In genomic region chr17:45402916-45403315, GRCh38 we compare ENCODE assay signal across 25 cellular contexts.
"Had no signal": no experiment of that assay in that cellular context is flagged by ENCODE, and none has a peak within 500 bp of the region (broad histone marks: within the 10 kb centered on the region; RNA-seq: fewer than 3 reads in every experiment).

No MANE protein-coding gene starts in this region.

- H3K4me3 Mint-ChIP-seq: activated CD4-positive, alpha-beta T cell treated with anti-CD3 and anti-CD28 coated beads for 36 hours; activated CD8-positive, alpha-beta T cell treated with anti-CD3 and anti-CD28 coated beads for 36 hours; activated T-helper 1 cell treated with anti-CD3 and anti-CD28 coated beads, Interleukin-12 subunit alpha, Interleukin-12 subunit beta, Interleukin-2, Interleukin-4 antibody, amounts not matched to agents 30 ng/mL and 10 ng/mL and 1 ng/mL, durations not matched to agents 14 hours and 24 hours and 36 hours had no signal

- H3K9me3 Mint-ChIP-seq: activated CD8-positive, alpha-beta T cell treated with anti-CD3 and anti-CD28 coated beads for 36 hours; activated T-helper 1 cell treated with anti-CD3 and anti-CD28 coated beads, Interleukin-12 subunit alpha, Interleukin-12 subunit beta, Interleukin-2, Interleukin-4 antibody, amounts not matched to agents 30 ng/mL and 10 ng/mL and 1 ng/mL, durations not matched to agents 14 hours and 24 hours and 36 hours had no signal

- H3K27ac Mint-ChIP-seq: activated CD4-positive, alpha-beta T cell treated with anti-CD3 and anti-CD28 coated beads for 36 hours; activated CD8-positive, alpha-beta T cell treated with anti-CD3 and anti-CD28 coated beads for 36 hours had no signal

- ATAC-seq: activated CD4-positive, alpha-beta T cell treated with anti-CD3 and anti-CD28 coated beads for 36 hours; activated CD8-positive, alpha-beta T cell treated with anti-CD3 and anti-CD28 coated beads for 36 hours had no signal

- H3K36me3 ChIP-seq: breast epithelium, SJCRH30 had no signal

- H3K27ac ChIP-seq: breast epithelium, SJCRH30, WERI-Rb-1 had no signal

- H3K27me3 ChIP-seq: breast epithelium, SJCRH30 had no signal

- H3K4me2 ChIP-seq: SK-N-SH had no signal

- H3K4me1 ChIP-seq: breast epithelium, SJCRH30 had no signal

- H3K27me3 Mint-ChIP-seq: activated CD4-positive, alpha-beta T cell treated with anti-CD3 and anti-CD28 coated beads for 36 hours; activated CD8-positive, alpha-beta T cell treated with anti-CD3 and anti-CD28 coated beads for 36 hours had no signal

- DNase-seq: activated CD4-positive, alpha-beta T cell treated with anti-CD3 and anti-CD28 coated beads for 36 hours; activated CD4-positive, alpha-beta T cell treated with anti-CD3 and anti-CD28 coated beads, Interleukin-2, amount 50 U/mL, for 1 hour; activated CD8-positive, alpha-beta memory T cell treated with anti-CD3 and anti-CD28 coated beads, Interleukin-2, amount 50 U/mL, for 4 hours; activated CD8-positive, alpha-beta T cell treated with anti-CD3 and anti-CD28 coated beads for 36 hours; activated effector memory CD4-positive, alpha-beta T cell treated with Interleukin-2 at 50 U/mL for 16 hours; activated naive CD4-positive, alpha-beta T cell treated with Interleukin-2 at 50 U/mL for 16 hours; caudate nucleus; KG1; NCI-H1048; NCI-H1417 treated with DMSO at 0.1 percent for 48 hours; NCI-H1694; NCI-H2029; NCI-H2107; NCI-H2171 treated with DMSO at 0.1 percent for 48 hours; NCI-H226; NCI-H510A; NCI-H526 treated with DMSO at 0.1 percent for 48 hours; NCI-H82; Right ventricle myocardium superior; SJCRH30; SK-N-SH; T-helper 1 cell; WERI-Rb-1 had no signal

- H3K4me3 ChIP-seq: breast epithelium, SJCRH30 had no signal

- H3K9me3 ChIP-seq: breast epithelium, SJCRH30, SK-N-SH had no signal

- H3K9ac ChIP-seq: SK-N-SH had no signal
